In the genomic region with DNA sequence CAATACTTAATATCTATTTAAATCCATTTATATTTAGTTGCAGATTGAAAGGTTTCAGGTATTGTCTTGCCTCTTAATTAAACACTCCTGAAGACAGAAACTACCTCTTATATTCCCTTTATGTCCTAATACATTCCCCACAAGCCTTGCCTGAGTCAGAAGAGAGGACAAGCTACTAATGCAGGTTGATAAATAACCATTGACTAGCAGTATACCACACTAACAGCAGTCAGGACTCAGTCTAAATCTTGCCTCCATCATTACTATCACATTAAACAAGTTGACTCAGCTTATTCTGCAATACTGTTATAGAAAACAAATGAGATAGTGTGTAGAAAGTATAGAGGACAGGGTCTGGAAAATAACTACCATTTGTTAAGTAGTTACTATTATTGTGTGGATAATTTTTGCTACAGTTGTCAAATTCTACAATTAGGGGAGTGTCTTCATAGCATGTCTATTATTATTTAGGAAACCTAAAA, we compare ENCODE assay signal across 1 cellular context.
TF ChIP-seq lines count a peak whose summit lies in the region.

No MANE protein-coding gene starts in this region.

TF ChIP-seq in WTC11, 78 proteins besides CTCF, POLR2A, EP300 and RAD21 (continued from another document):
- TF ChIP-seq, protein P1, sequence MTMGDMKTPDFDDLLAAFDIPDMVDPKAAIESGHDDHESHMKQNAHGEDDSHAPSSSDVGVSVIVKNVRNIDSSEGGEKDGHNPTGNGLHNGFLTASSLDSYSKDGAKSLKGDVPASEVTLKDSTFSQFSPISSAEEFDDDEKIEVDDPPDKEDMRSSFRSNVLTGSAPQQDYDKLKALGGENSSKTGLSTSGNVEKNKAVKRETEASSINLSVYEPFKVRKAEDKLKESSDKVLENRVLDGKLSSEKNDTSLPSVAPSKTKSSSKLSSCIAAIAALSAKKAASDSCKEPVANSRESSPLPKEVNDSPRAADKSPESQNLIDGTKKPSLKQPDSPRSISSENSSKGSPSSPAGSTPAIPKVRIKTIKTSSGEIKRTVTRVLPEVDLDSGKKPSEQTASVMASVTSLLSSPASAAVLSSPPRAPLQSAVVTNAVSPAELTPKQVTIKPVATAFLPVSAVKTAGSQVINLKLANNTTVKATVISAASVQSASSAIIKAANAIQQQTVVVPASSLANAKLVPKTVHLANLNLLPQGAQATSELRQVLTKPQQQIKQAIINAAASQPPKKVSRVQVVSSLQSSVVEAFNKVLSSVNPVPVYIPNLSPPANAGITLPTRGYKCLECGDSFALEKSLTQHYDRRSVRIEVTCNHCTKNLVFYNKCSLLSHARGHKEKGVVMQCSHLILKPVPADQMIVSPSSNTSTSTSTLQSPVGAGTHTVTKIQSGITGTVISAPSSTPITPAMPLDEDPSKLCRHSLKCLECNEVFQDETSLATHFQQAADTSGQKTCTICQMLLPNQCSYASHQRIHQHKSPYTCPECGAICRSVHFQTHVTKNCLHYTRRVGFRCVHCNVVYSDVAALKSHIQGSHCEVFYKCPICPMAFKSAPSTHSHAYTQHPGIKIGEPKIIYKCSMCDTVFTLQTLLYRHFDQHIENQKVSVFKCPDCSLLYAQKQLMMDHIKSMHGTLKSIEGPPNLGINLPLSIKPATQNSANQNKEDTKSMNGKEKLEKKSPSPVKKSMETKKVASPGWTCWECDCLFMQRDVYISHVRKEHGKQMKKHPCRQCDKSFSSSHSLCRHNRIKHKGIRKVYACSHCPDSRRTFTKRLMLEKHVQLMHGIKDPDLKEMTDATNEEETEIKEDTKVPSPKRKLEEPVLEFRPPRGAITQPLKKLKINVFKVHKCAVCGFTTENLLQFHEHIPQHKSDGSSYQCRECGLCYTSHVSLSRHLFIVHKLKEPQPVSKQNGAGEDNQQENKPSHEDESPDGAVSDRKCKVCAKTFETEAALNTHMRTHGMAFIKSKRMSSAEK (CRISPR knock-in tag; IDR thresholded peaks at IDR 0.05; ENCODE audit: borderline replicate concordance): no peak
- no peak for TF ChIP-seq PRRX2 (CRISPR knock-in tag; IDR thresholded peaks at IDR 0.05)
- no peak for TF ChIP-seq CREM (CRISPR knock-in tag; IDR thresholded peaks at IDR 0.05)
- TF ChIP-seq FOXP1 (CRISPR knock-in tag; IDR thresholded peaks at IDR 0.05; ENCODE audit: borderline replicate concordance): no peak
- TF ChIP-seq ZNF671 (CRISPR knock-in tag; IDR thresholded peaks at IDR 0.05): no peak
- TF ChIP-seq GRHL2 (CRISPR knock-in tag; IDR thresholded peaks at IDR 0.05; ENCODE audit: insufficient replicate concordance, severe bottlenecking): no peak
- TF ChIP-seq, protein P2, sequence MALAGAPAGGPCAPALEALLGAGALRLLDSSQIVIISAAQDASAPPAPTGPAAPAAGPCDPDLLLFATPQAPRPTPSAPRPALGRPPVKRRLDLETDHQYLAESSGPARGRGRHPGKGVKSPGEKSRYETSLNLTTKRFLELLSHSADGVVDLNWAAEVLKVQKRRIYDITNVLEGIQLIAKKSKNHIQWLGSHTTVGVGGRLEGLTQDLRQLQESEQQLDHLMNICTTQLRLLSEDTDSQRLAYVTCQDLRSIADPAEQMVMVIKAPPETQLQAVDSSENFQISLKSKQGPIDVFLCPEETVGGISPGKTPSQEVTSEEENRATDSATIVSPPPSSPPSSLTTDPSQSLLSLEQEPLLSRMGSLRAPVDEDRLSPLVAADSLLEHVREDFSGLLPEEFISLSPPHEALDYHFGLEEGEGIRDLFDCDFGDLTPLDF (CRISPR knock-in tag; IDR thresholded peaks at IDR 0.05): no peak
- no peak for TF ChIP-seq ZNF396 (CRISPR knock-in tag; IDR thresholded peaks at IDR 0.05; ENCODE audit: borderline replicate concordance)
- TF ChIP-seq ZSCAN18 (CRISPR knock-in tag; IDR thresholded peaks at IDR 0.05): no peak
- TF ChIP-seq ELF4 (CRISPR knock-in tag; IDR thresholded peaks at IDR 0.05; ENCODE audit: low read depth): no peak
- no peak for TF ChIP-seq GTF2I (CRISPR knock-in tag; conservative IDR thresholded peaks at IDR 0.05)
- TF ChIP-seq, protein P3, sequence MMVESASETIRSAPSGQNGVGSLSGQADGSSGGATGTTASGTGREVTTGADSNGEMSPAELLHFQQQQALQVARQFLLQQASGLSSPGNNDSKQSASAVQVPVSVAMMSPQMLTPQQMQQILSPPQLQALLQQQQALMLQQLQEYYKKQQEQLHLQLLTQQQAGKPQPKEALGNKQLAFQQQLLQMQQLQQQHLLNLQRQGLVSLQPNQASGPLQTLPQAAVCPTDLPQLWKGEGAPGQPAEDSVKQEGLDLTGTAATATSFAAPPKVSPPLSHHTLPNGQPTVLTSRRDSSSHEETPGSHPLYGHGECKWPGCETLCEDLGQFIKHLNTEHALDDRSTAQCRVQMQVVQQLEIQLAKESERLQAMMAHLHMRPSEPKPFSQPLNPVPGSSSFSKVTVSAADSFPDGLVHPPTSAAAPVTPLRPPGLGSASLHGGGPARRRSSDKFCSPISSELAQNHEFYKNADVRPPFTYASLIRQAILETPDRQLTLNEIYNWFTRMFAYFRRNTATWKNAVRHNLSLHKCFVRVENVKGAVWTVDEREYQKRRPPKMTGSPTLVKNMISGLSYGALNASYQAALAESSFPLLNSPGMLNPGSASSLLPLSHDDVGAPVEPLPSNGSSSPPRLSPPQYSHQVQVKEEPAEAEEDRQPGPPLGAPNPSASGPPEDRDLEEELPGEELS (CRISPR knock-in tag; IDR thresholded peaks at IDR 0.05): no peak
- TF ChIP-seq, protein P4, sequence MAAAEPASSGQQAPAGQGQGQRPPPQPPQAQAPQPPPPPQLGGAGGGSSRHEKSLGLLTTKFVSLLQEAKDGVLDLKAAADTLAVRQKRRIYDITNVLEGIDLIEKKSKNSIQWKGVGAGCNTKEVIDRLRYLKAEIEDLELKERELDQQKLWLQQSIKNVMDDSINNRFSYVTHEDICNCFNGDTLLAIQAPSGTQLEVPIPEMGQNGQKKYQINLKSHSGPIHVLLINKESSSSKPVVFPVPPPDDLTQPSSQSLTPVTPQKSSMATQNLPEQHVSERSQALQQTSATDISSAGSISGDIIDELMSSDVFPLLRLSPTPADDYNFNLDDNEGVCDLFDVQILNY (CRISPR knock-in tag; IDR thresholded peaks at IDR 0.05): no peak
- TF ChIP-seq, protein P5, sequence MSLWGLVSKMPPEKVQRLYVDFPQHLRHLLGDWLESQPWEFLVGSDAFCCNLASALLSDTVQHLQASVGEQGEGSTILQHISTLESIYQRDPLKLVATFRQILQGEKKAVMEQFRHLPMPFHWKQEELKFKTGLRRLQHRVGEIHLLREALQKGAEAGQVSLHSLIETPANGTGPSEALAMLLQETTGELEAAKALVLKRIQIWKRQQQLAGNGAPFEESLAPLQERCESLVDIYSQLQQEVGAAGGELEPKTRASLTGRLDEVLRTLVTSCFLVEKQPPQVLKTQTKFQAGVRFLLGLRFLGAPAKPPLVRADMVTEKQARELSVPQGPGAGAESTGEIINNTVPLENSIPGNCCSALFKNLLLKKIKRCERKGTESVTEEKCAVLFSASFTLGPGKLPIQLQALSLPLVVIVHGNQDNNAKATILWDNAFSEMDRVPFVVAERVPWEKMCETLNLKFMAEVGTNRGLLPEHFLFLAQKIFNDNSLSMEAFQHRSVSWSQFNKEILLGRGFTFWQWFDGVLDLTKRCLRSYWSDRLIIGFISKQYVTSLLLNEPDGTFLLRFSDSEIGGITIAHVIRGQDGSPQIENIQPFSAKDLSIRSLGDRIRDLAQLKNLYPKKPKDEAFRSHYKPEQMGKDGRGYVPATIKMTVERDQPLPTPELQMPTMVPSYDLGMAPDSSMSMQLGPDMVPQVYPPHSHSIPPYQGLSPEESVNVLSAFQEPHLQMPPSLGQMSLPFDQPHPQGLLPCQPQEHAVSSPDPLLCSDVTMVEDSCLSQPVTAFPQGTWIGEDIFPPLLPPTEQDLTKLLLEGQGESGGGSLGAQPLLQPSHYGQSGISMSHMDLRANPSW (CRISPR knock-in tag; conservative IDR thresholded peaks at IDR 0.05; ENCODE audit: low read depth): no peak
- no peak for TF ChIP-seq ZNF416 (CRISPR knock-in tag; IDR thresholded peaks at IDR 0.05)
- TF ChIP-seq TEAD4 (CRISPR knock-in tag; IDR thresholded peaks at IDR 0.05): no peak
